8 cellular contexts compared by ENCODE assay signal in genomic region chr5:132490484-132491367, GRCh38. TPM values are rescaled to one million over a fixed set of nuclear protein-coding genes. Genes with fewer than 3 reads are reported as not detected.
DNase-seq lines count a peak whose midpoint lies in the region; ATAC-seq and TF ChIP-seq lines count a peak whose summit lies in the region.

TSS of gene IRF1 (minus strand) at chr5:132490773. CDS start at chr5:132489478, 1,295 bp downstream.

- peak within 1 kb of the TSS; percentile 97 to 98 for H3K4me3 Mint-ChIP-seq in CD14-positive monocyte

- H3K9me3 Mint-ChIP-seq in CD14-positive monocyte: peaks cover 0 to 4% (median 0%) of the 10 kb centered on the region in 7 donors

- H3K27me3 Mint-ChIP-seq in CD14-positive monocyte (ENCODE audit: low read depth in 3 of 3): no peaks in the 10 kb centered on the region

- ATAC-seq in GM19351 (IDR thresholded peaks at IDR 0.05; ENCODE audit: unreplicated experiment) (peak; percentile 79), HG03520 (IDR thresholded peaks at IDR 0.05; ENCODE audit: unreplicated experiment) (peak; percentile 79), left lung (peak; percentile 90)

- H3K4me1 Mint-ChIP-seq in CD14-positive monocyte: peaks cover 75% of the 10 kb centered on the region

- intact Hi-C loops in CD14-positive monocyte (cut with micrococcal nuclease) (loop anchor here (5.0 to 10.0 kb wide), 3 partner anchors 63 to 953 kb away; partner anchors contain the start of gene SLC22A4 (in 1 of the 2)), left lung (cut with DNase I) (no loop called here)

- H3K9me3 ChIP-seq in left lung: no peaks in the 10 kb centered on the region

- peaks cover 37 to 83% of the 10 kb centered on the region in 2 donors for H3K4me1 ChIP-seq in left lung

- H3K27me3 ChIP-seq in left lung: no peaks in the 10 kb centered on the region

- H3K36me3 ChIP-seq in left lung: peaks cover 0 to 38% of the 10 kb centered on the region in 2 donors

- peak within 1 kb of the TSS; percentile 94 to 98 (median 97) for H3K27ac Mint-ChIP-seq in CD14-positive monocyte

- TF ChIP-seq CTCF in CD14-positive monocyte (IDR thresholded peaks at IDR 0.05) (no peak), left lung (IDR thresholded peaks at IDR 0.05) (no peak)

- peak within 1 kb of the TSS; percentile 77 to 93 for H3K4me3 ChIP-seq in left lung

- H3K36me3 Mint-ChIP-seq in CD14-positive monocyte: peaks cover 40 to 41% of the 10 kb centered on the region in 2 donors

- peak within 1 kb of the TSS; percentile 94 to 100 for H3K27ac ChIP-seq in left lung

- DNase-seq in CD14-positive monocyte (ENCODE audit: low spot score) (peak; percentile 94), NCI-H748 (lab: John Stamatoyannopoulos, UW; ENCODE audit: unreplicated experiment) (peak; percentile 94), dedifferentiated amniotic fluid mesenchymal stem cell (ENCODE audit: extremely low spot score) (peak; percentile 94), left lung (peak; percentile 97 to 99)
- peak; percentile 97 for DNase-seq in activated CD4-positive, alpha-beta T cell treated with anti-CD3 and anti-CD28 coated beads, Interleukin-2, amount 50 U/mL, for 1 hour
- peak; percentile 98 for DNase-seq in stimulated activated CD4-positive, alpha-beta T cell treated with anti-CD3 and anti-CD28 coated beads, Interleukin-4, amount 100 ng/mL, for 1 hour

RNA-seq across cellular contexts. Expression of gene IRF1, which starts in this region (rescaled TPM):
- polyA plus RNA-seq in CD14-positive monocyte: 100 to 1,000 TPM; 125 to 129 TPM
- 10 to 100 TPM; 41.4 to 93.3 TPM for total RNA-seq in left lung

Comparison
In these comparisons a context has a peak if more than half of its experiments do, and no peak if none do; other contexts are left out.
1. Peak in every context shown above with its lines: DNase-seq, ATAC-seq, H3K4me3 ChIP-seq and H3K27ac ChIP-seq.
2. intact Hi-C loops: an anchor here in CD14-positive monocyte (5.0 to 10.0 kb wide); none called in left lung.